10 cellular contexts compared by ENCODE assay signal in the genomic region with DNA sequence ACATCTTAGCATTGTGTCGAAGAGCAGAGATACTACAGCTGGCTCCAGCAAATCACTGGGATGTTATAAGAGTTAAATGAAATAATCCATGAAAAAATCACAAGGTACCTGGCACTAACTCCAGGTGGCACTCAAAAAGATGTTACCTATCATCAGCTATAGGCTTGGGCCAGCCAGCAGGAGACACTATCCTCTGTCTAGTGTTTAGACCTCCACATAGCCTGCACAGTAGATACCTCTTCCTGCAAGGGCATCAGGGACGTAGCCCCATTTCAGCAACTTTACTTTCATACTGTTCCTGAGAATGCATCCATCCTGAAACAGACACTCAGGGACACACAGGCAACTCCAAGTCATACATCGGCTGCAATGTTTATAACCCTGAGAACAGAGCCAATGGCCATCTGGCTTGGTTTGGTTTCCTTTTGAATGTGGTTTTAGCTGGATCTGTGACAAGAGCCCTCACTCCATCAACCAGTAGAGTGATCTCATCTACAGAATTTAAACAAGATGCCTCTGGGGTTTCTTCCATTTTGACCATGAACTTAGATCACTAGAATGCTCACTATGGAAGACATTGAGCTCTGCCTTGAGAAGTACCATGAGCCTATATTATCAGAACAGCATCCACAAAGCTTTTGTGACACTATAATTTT.
A peak's percentile ranks its signal among the peaks of the same experiment; 100 is the strongest.
DNase-seq lines count a peak whose midpoint lies in the region; ATAC-seq and TF ChIP-seq lines count a peak whose summit lies in the region.
"Had no signal": no experiment of that assay in that cellular context is flagged by ENCODE, and none has a peak within 500 bp of the region (broad histone marks: within the 10 kb centered on the region; RNA-seq: fewer than 3 reads in every experiment).

No MANE protein-coding gene starts in this region.

- ATAC-seq in GM19452 (IDR thresholded peaks at IDR 0.05; ENCODE audit: unreplicated experiment): peak; percentile 71
- ATAC-seq in HG03520 (IDR thresholded peaks at IDR 0.05; ENCODE audit: unreplicated experiment): no peak
- ATAC-seq: Panc1 had no signal

- H3K4me3 ChIP-seq in AG04450 (ENCODE audit: low read depth, low read length): no peak overlapping the region
- no peak overlapping the region for H3K4me3 ChIP-seq in fibroblast of pulmonary artery (replicated peaks; ENCODE audit: low read depth, low read length)

- no peaks in the 10 kb centered on the region for H3K27me3 ChIP-seq in AG04450 (ENCODE audit: control insufficient read depth, insufficient read depth, low read length)

- BruUV-seq in MCF 10A (replicated peaks; lab: Mats Ljungman, UMichigan): no TSS peak

- DNase-seq in AG04450 (ENCODE audit: low read depth, low spot score) (peak; percentile 91), M059J (ENCODE audit: low read depth) (peak; percentile 93), fibroblast of pulmonary artery (ENCODE audit: low read depth) (peak; percentile 36), occipital lobe (lab: John Stamatoyannopoulos, UW) (no peak), SIG-M5 (lab: John Stamatoyannopoulos, UW) (no peak), MCF 10A (ENCODE audit: unreplicated experiment) (no peak)
- DNase-seq: effector CD4-positive, alpha-beta T cell had no signal

- intact Hi-C loops in MCF 10A (cut with micrococcal nuclease): no loop called here

- CTCF ChIA-PET in AG04450 (lab: Charles Lee) (interaction anchor here (0.8 to 1.7 kb wide), 2 partner anchors 96 to 987 kb away, joined by 4 to 6 read pairs; no protein-coding TSS in a partner anchor), MCF 10A (lab: Yijun Ruan, JAX) (interaction anchor here (0.7 kb wide), 1 partner anchor 19 kb away, joined by 4 read pairs; no protein-coding TSS in a partner anchor)

- H3K4me1 Mint-ChIP-seq in MCF 10A (ENCODE audit: insufficient read depth, unreplicated experiment): no peaks in the 10 kb centered on the region

- H3K4me3 Mint-ChIP-seq in MCF 10A (ENCODE audit: unreplicated experiment): no peak overlapping the region

- no peaks in the 10 kb centered on the region for H3K27me3 Mint-ChIP-seq in MCF 10A (ENCODE audit: insufficient read depth, unreplicated experiment)

- H3K27ac Mint-ChIP-seq in MCF 10A (ENCODE audit: low read depth, unreplicated experiment): no peak overlapping the region

- TF ChIP-seq CTCF in AG04450 (IDR thresholded peaks at IDR 0.05; ENCODE audit: low read depth, low read length) (0 out of 2 replicates have a peak, but pooled peaks have one; percentile 10), fibroblast of pulmonary artery (IDR thresholded peaks at IDR 0.05; ENCODE audit: low read length, missing control alignments) (no peak), MCF 10A (IDR thresholded peaks at IDR 0.05; ENCODE audit: unreplicated experiment) (no peak)

- H3K9me3 Mint-ChIP-seq in MCF 10A (ENCODE audit: unreplicated experiment): no peaks in the 10 kb centered on the region

- POLR2A ChIA-PET in AG04450 (lab: Yijun Ruan, JAX) (no interaction called here), MCF 10A (lab: Yijun Ruan, JAX) (no interaction called here)

- no peak overlapping the region for H3K27ac ChIP-seq in AG04450 (ENCODE audit: low read depth, low read length)

- peaks cover 36% of the 10 kb centered on the region for H3K36me3 Mint-ChIP-seq in MCF 10A (ENCODE audit: insufficient read depth, unreplicated experiment)

- no peaks in the 10 kb centered on the region for H3K9me3 ChIP-seq in AG04450 (ENCODE audit: control insufficient read depth, insufficient read depth, low read length)

Comparison
In these comparisons a context has a peak if more than half of its experiments do, and no peak if none do; other contexts are left out.
1. DNase-seq: peak in AG04450 (single experiment), M059J (single experiment) and fibroblast of pulmonary artery (single experiment); none in occipital lobe (single experiment), SIG-M5 (single experiment) and MCF 10A (single experiment).